In genomic region chr12:7935464-7935772, GRCh38 we compare ENCODE assay signal across 1 cellular context.
A peak's percentile ranks its signal among the peaks of the same experiment; 100 is the strongest.
TF ChIP-seq lines count a peak whose summit lies in the region.

No MANE protein-coding gene starts in this region.

TF ChIP-seq in HepG2, 621 proteins besides CTCF, POLR2A, EP300 and RAD21 (continued from another document):
- 0 out of 2 replicates have a peak, but pooled peaks have one; percentile 15 for TF ChIP-seq ZBTB7B (CRISPR knock-in tag; IDR thresholded peaks at IDR 0.05)
- TF ChIP-seq ETV6 (CRISPR knock-in tag; conservative IDR thresholded peaks at IDR 0.05): no peak
- no peak for TF ChIP-seq GMEB2 (CRISPR knock-in tag; IDR thresholded peaks at IDR 0.05; ENCODE audit: low read depth)
- TF ChIP-seq HDAC6 (IDR thresholded peaks at IDR 0.05; ENCODE audit: low read depth, low read length): no peak
- TF ChIP-seq ZNF550 (CRISPR knock-in tag; IDR thresholded peaks at IDR 0.05; ENCODE audit: borderline replicate concordance): no peak
- TF ChIP-seq THAP11 (CRISPR knock-in tag; IDR thresholded peaks at IDR 0.05): no peak
- peak; percentile 25; the same call in 1 of the 2 replicates for TF ChIP-seq CCDC6 (CRISPR knock-in tag; IDR thresholded peaks at IDR 0.05)
- TF ChIP-seq MBD4 (IDR thresholded peaks at IDR 0.05; ENCODE audit: borderline replicate concordance, low read length): no peak
